In the genomic region with DNA sequence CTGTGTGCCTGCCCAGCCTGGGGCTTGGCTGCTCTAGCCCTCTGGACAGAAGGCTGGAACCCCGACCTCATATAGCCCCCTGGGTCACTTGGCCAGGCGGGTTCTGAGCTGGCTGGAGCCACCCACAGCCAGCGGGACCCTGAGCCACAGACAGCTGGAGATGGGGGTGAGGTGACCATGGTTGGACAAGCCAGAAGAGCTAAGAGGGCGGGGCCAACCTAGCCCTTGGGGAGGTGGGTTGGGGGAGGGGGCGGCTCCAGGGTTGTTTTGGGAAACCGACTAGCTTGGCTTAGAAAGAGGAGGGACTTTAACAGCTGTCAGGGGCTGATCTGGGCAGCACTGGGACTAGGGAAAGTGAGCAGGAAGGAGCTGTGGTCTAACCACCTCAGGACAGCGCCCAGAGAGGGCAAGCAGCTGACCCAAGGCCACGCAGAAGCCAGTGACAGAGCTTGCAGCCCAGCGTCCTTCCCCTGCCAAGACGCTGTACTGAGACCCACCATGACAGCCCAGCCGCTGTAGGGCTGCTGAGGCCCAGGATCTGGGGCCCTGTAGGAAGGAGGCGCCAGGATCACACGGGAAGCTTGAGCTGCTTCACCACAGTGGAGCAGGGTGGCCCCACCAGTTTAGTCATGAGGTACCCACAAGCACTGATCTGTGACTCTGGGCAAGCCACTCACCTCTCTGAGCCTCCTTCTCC, we compare ENCODE assay signal across 13 cellular contexts. TPM values are rescaled to one million over a fixed set of nuclear protein-coding genes. Genes with fewer than 3 reads are reported as not detected.
DNase-seq lines count a peak whose midpoint lies in the region; ATAC-seq and TF ChIP-seq lines count a peak whose summit lies in the region.
"Had no signal": no experiment of that assay in that cellular context is flagged by ENCODE, and none has a peak within 500 bp of the region (broad histone marks: within the 10 kb centered on the region; RNA-seq: fewer than 3 reads in every experiment).

No MANE protein-coding gene starts in this region.

- peaks cover 2% of the 10 kb centered on the region for H3K4me1 Mint-ChIP-seq in glutamatergic neuron (ENCODE audit: low read depth, unreplicated experiment)
- peaks cover 49% of the 10 kb centered on the region for H3K4me1 Mint-ChIP-seq in osteocyte (ENCODE audit: unreplicated experiment)
- H3K4me1 Mint-ChIP-seq in T-helper 2 cell treated with Interferon-gamma antibody and Interleukin-4, amounts not matched to agents 5 μg/mL and 100 μg/mL, for 36 hours (ENCODE audit: low read depth) = no peaks in the 10 kb centered on the region

- H3K9me3 Mint-ChIP-seq in glutamatergic neuron (ENCODE audit: unreplicated experiment) (peaks cover 7% of the 10 kb centered on the region), osteocyte (ENCODE audit: unreplicated experiment) (no peaks in the 10 kb centered on the region)
- H3K9me3 Mint-ChIP-seq in T-helper 2 cell treated with Interferon-gamma antibody and Interleukin-4, amounts not matched to agents 5 μg/mL and 100 μg/mL, for 36 hours = no peaks in the 10 kb centered on the region
- H3K9me3 Mint-ChIP-seq: activated T-helper 2 cell treated with anti-CD3 and anti-CD28 coated beads, Interferon-gamma antibody, Interleukin-2, Interleukin-4, amounts not matched to agents 10 μg/mL and 5 μg/mL and 100 μg/mL, durations not matched to agents 14 hours and 24 hours and 36 hours had no signal

- peak overlapping the region in 4 of 11 experiments; percentile 2 to 46 (median 24); a peak in 4 of 22 replicates for H3K27ac ChIP-seq in BLaER1 treated with 17β-estradiol and CSF1 and Interleukin-3, amounts not matched to agents 10 nM and 100 nM
- H3K27ac ChIP-seq in SJCRH30 = no peak overlapping the region
- H3K27ac ChIP-seq: RWPE1 had no signal

- H3K4me3 Mint-ChIP-seq in glutamatergic neuron (ENCODE audit: unreplicated experiment) = no peak overlapping the region
- H3K4me3 Mint-ChIP-seq in osteocyte (ENCODE audit: unreplicated experiment) = peak overlapping the region; percentile 35
- no peak overlapping the region for H3K4me3 Mint-ChIP-seq in T-helper 2 cell treated with Interferon-gamma antibody and Interleukin-4, amounts not matched to agents 5 μg/mL and 100 μg/mL, for 36 hours

- H3K4me2 ChIP-seq in BLaER1 treated with 17β-estradiol and CSF1 and Interleukin-3, amounts not matched to agents 10 nM and 100 nM = peak overlapping the region; percentile 27 to 100 (median 99)

- TF ChIP-seq CTCF in glutamatergic neuron (IDR thresholded peaks at IDR 0.05; ENCODE audit: partially characterized antibody, unreplicated experiment) (no peak), osteocyte (IDR thresholded peaks at IDR 0.05) (no peak)

- H3K27me3 ChIP-seq in BLaER1 treated with 17β-estradiol and CSF1 and Interleukin-3, amounts not matched to agents 10 nM and 100 nM = peaks cover 37 to 52% (median 42%) of the 10 kb centered on the region in 11 experiments
- peaks cover 27% of the 10 kb centered on the region; the same call in 1 of the 2 replicates for H3K27me3 ChIP-seq in SJCRH30

- H3K27ac Mint-ChIP-seq in glutamatergic neuron (ENCODE audit: unreplicated experiment) (no peak overlapping the region), osteocyte (ENCODE audit: unreplicated experiment) (peak overlapping the region; percentile 56)
- no peak overlapping the region for H3K27ac Mint-ChIP-seq in T-helper 2 cell treated with Interferon-gamma antibody and Interleukin-4, amounts not matched to agents 5 μg/mL and 100 μg/mL, for 36 hours
- H3K27ac Mint-ChIP-seq: activated T-helper 2 cell treated with anti-CD3 and anti-CD28 coated beads, Interferon-gamma antibody, Interleukin-2, Interleukin-4, amounts not matched to agents 10 μg/mL and 5 μg/mL and 100 μg/mL, durations not matched to agents 14 hours and 24 hours and 36 hours had no signal

- ATAC-seq in GM21423 (IDR thresholded peaks at IDR 0.05; ENCODE audit: unreplicated experiment) = no peak

- peaks cover 17 to 74% (median 62%) of the 10 kb centered on the region in 10 experiments; a peak in 19 of 20 replicates for H3K4me1 ChIP-seq in BLaER1 treated with 17β-estradiol and CSF1 and Interleukin-3, amounts not matched to agents 10 nM and 100 nM
- peaks cover 30% of the 10 kb centered on the region for H3K4me1 ChIP-seq in SJCRH30

- no peaks in the 10 kb centered on the region for H3K36me3 ChIP-seq in BLaER1 treated with 17β-estradiol and CSF1 and Interleukin-3, amounts not matched to agents 10 nM and 100 nM
- H3K36me3 ChIP-seq in SJCRH30 = no peaks in the 10 kb centered on the region

- peak overlapping the region in 6 of 11 experiments; percentile 18 to 56 (median 38); a peak in 10 of 22 replicates for H3K9ac ChIP-seq in BLaER1 treated with 17β-estradiol and CSF1 and Interleukin-3, amounts not matched to agents 10 nM and 100 nM

- peak; percentile 70 to 77 for DNase-seq in SJCRH30
- DNase-seq in glutamatergic neuron = peak; percentile 43
- DNase-seq in osteocyte (ENCODE audit: extremely low spot score, unreplicated experiment) = no peak
- no peak for DNase-seq in NCI-H2171 (lab: John Stamatoyannopoulos, UW)
- DNase-seq in NCI-H524 (lab: John Stamatoyannopoulos, UW) = no peak
- no peak for DNase-seq in T-helper 2 cell treated with Interferon-gamma antibody and Interleukin-4, amounts not matched to agents 5 μg/mL and 100 μg/mL, for 36 hours (ENCODE audit: low spot score)
- DNase-seq: KBM-7, NCI-H1694, NCI-H524 treated with DMSO at 0.1 percent for 48 hours had no signal

- H3K4me3 ChIP-seq in BLaER1 treated with 17β-estradiol and CSF1 and Interleukin-3, amounts not matched to agents 10 nM and 100 nM = peak overlapping the region in 2 of 10 experiments; percentile 32 to 75; a peak in 2 of 20 replicates
- H3K4me3 ChIP-seq in SJCRH30 = no peak overlapping the region

- peaks cover 3% of the 10 kb centered on the region for H3K27me3 Mint-ChIP-seq in glutamatergic neuron (ENCODE audit: unreplicated experiment)
- peaks cover 4% of the 10 kb centered on the region for H3K27me3 Mint-ChIP-seq in osteocyte (ENCODE audit: unreplicated experiment)
- H3K27me3 Mint-ChIP-seq in T-helper 2 cell treated with Interferon-gamma antibody and Interleukin-4, amounts not matched to agents 5 μg/mL and 100 μg/mL, for 36 hours (ENCODE audit: low read depth) = peaks cover 34% of the 10 kb centered on the region

- H3K36me3 Mint-ChIP-seq in glutamatergic neuron (ENCODE audit: unreplicated experiment) (no peaks in the 10 kb centered on the region), osteocyte (ENCODE audit: unreplicated experiment) (no peaks in the 10 kb centered on the region)
- no peaks in the 10 kb centered on the region for H3K36me3 Mint-ChIP-seq in T-helper 2 cell treated with Interferon-gamma antibody and Interleukin-4, amounts not matched to agents 5 μg/mL and 100 μg/mL, for 36 hours (ENCODE audit: low read depth)

- peaks cover 0 to 36% (median 0%) of the 10 kb centered on the region in 11 experiments; a peak in 6 of 22 replicates for H4K20me1 ChIP-seq in BLaER1 treated with 17β-estradiol and CSF1 and Interleukin-3, amounts not matched to agents 10 nM and 100 nM

- no peaks in the 10 kb centered on the region for H3K9me3 ChIP-seq in BLaER1 treated with 17β-estradiol and CSF1 and Interleukin-3, amounts not matched to agents 10 nM and 100 nM (replicated peaks in 1 of 11)
- no peaks in the 10 kb centered on the region for H3K9me3 ChIP-seq in SJCRH30 (replicated peaks)

RNA-seq across cellular contexts. Expression of gene AIF1L, which starts 2.2 kb away (rescaled TPM):
- 0.53 and 1.0 TPM in 2 replicates for total RNA-seq in SJCRH30 (2014; rRNA removed; shearing (Covaris generic))
- total RNA-seq in glutamatergic neuron (ENCODE audit: unreplicated experiment) = 16.7 TPM
- 26.3 and 31.1 TPM in 2 replicates for total RNA-seq in osteocyte

RNA-seq across cellular contexts. Expression of gene NUP214, which starts 26.8 kb away (rescaled TPM):
- 33.2 and 36.1 TPM in 2 replicates for total RNA-seq in SJCRH30 (2014; rRNA removed; shearing (Covaris generic))
- total RNA-seq in glutamatergic neuron (ENCODE audit: unreplicated experiment) (56.5 TPM), osteocyte (45.4 and 51.5 TPM in 2 replicates)

Comparison
In these comparisons a context has a peak if more than half of its experiments do, and no peak if none do; other contexts are left out.
1. DNase-seq: peak in SJCRH30 (2 of 2) and glutamatergic neuron (single experiment); none in osteocyte (single experiment), NCI-H2171 (single experiment), NCI-H524 (0 of 2) and T-helper 2 cell treated with Interferon-gamma antibody and Interleukin-4, amounts not matched to agents 5 μg/mL and 100 μg/mL, for 36 hours (single experiment).